9 cellular contexts compared by ENCODE assay signal in the genomic region with DNA sequence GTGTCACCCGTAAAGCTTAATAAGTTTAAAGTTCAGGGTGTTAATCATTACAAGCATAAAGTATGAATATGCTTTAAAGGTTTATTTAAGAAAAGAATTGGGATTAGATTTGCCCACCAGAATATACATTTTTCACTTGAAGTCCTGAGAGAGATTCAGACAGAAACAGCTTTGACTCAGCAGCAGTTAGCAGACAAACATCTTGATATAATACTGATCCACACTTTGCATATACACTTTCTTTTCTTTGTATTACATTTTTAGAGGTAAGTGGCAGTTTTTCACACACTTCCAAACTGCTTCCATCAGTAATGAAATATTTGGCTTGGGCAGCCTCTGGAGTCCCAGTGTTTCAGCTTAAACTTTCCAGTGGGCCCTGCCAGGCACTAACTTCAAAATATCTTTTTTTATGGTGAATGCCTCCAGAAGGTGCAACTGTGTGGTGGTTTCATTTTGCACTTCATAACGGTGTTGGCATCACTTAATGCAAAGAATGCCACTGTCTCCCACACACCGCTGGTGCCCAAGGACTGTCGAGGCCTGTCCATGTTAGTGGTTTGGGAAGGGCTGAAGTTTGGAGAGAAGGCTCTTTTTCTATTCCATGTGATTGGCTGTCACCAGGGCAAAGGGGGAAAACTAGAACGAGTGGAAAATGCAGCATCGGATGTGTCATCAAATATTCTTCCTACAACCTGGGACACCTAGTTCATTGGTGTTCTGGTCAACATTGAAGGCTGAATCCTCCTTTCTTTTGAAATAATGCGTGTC. TPM values are rescaled to one million over a fixed set of nuclear protein-coding genes. Genes with fewer than 3 reads are reported as not detected.
DNase-seq lines count a peak whose midpoint lies in the region; FAIRE-seq and TF ChIP-seq lines count a peak whose summit lies in the region.
"Had no signal": no experiment of that assay in that cellular context is flagged by ENCODE, and none has a peak within 500 bp of the region (broad histone marks: within the 10 kb centered on the region; RNA-seq: fewer than 3 reads in every experiment).

No MANE protein-coding gene starts in this region.

- H3K9me2 ChIP-seq in Loucy (replicated peaks; ENCODE audit: low read depth, low read length), result no peaks in the 10 kb centered on the region

- peak overlapping the region; percentile 34 for H3K4me2 ChIP-seq in Loucy (ENCODE audit: low read depth, low read length, poor library complexity, severe bottlenecking)

- H3K4me1 ChIP-seq in Loucy (ENCODE audit: insufficient read depth, low read length, poor library complexity, severe bottlenecking), result peaks cover 85% of the 10 kb centered on the region
- H3K4me1 ChIP-seq in kidney (ENCODE audit: control insufficient read depth in 1 of 2, insufficient read depth in 1 of 2, low read depth in 1 of 2, low read length in 2 of 2), result peaks cover 31 to 47% of the 10 kb centered on the region in 2 donors

- H3K4me3 ChIP-seq in Loucy (ENCODE audit: low read length, poor library complexity, severe bottlenecking) (no peak overlapping the region), kidney (ENCODE audit: low read length in 2 of 2) (peak overlapping the region; percentile 20 to 21)

- TF ChIP-seq CTCF in Loucy (conservative IDR thresholded peaks at IDR 0.05; ENCODE audit: low read length), result no peak
- TF ChIP-seq CTCF in kidney (IDR thresholded peaks at IDR 0.05; ENCODE audit: borderline replicate concordance, extremely low read depth, insufficient read depth), result no peak

- H3K9ac ChIP-seq in Loucy (ENCODE audit: low read depth, low read length, poor library complexity, severe bottlenecking) (peak overlapping the region; percentile 17), kidney (ENCODE audit: low read length in 2 of 2) (peak overlapping the region in 1 of 2 donors; percentile 46)

- H3K36me3 Mint-ChIP-seq in activated T-cell treated with anti-CD3 and anti-CD28 coated beads, Interleukin-2, amount 50 U/mL, for 24 hours (ENCODE audit: low read depth), result peaks cover 1% of the 10 kb centered on the region

- H4K20me1 ChIP-seq in Loucy (ENCODE audit: insufficient read depth, low read length, poor library complexity, severe bottlenecking), result peaks cover 81% of the 10 kb centered on the region

- DNase-seq in activated T-cell treated with anti-CD3 and anti-CD28 coated beads, Interleukin-2, amount 50 U/mL, for 24 hours, result no peak
- no peak for DNase-seq in activated T-cell treated with anti-CD3 and anti-CD28 coated beads, Interleukin-2, amount 50 U/mL, for 1 hour
- DNase-seq in kidney (no peak), substantia nigra (lab: John Stamatoyannopoulos, UW) (no peak), NCI-H146 treated with DMSO at 0.1 percent for 48 hours (lab: John Stamatoyannopoulos, UW; ENCODE audit: unreplicated experiment) (no peak), MV-4-11 (lab: John Stamatoyannopoulos, UW) (no peak), GF-D8 (lab: John Stamatoyannopoulos, UW) (no peak)
- DNase-seq: NCI-H1694 had no signal

- H3F3A ChIP-seq in Loucy (ENCODE audit: low read depth), result peaks cover 4% of the 10 kb centered on the region; the same call in 1 of the 2 replicates

- peaks cover 92% of the 10 kb centered on the region for H3K4me1 Mint-ChIP-seq in activated T-cell treated with anti-CD3 and anti-CD28 coated beads, Interleukin-2, amount 50 U/mL, for 24 hours (ENCODE audit: low read depth)

- no peak for FAIRE-seq in kidney (lab: Jason Lieb, UNC)

- H3K9me3 ChIP-seq in Loucy (ENCODE audit: insufficient read depth, low read depth, low read length) (no peaks in the 10 kb centered on the region), kidney (ENCODE audit: control insufficient read depth in 1 of 2, low read length in 2 of 2) (no peaks in the 10 kb centered on the region)

- H3K4me3 Mint-ChIP-seq in activated T-cell treated with anti-CD3 and anti-CD28 coated beads, Interleukin-2, amount 50 U/mL, for 24 hours, result peak overlapping the region; percentile 53

- no peaks in the 10 kb centered on the region for H3K27me3 ChIP-seq in Loucy (ENCODE audit: insufficient read depth, low read length, poor library complexity, severe bottlenecking)

- intact Hi-C loops in kidney (cut with DNase I), result no loop called here

- peak overlapping the region; percentile 83 for H3K27ac Mint-ChIP-seq in activated T-cell treated with anti-CD3 and anti-CD28 coated beads, Interleukin-2, amount 50 U/mL, for 24 hours

- H3K9me3 Mint-ChIP-seq in activated T-cell treated with anti-CD3 and anti-CD28 coated beads, Interleukin-2, amount 50 U/mL, for 24 hours, result no peaks in the 10 kb centered on the region

- no peaks in the 10 kb centered on the region for H3K27me3 Mint-ChIP-seq in activated T-cell treated with anti-CD3 and anti-CD28 coated beads, Interleukin-2, amount 50 U/mL, for 24 hours

- H3K27ac ChIP-seq in kidney (ENCODE audit: low read depth in 2 of 2, low read length in 2 of 2), result no peak overlapping the region
- peak overlapping the region; percentile 19 for H3K27ac ChIP-seq in substantia nigra (ENCODE audit: low read depth, low read length, poor library complexity, severe bottlenecking)

- peaks cover 99% of the 10 kb centered on the region for H3K79me2 ChIP-seq in Loucy (ENCODE audit: insufficient read depth, low read length)

- H3K36me3 ChIP-seq in Loucy (ENCODE audit: insufficient read depth, low read length) (peaks cover 20% of the 10 kb centered on the region; the same call in 1 of the 2 replicates), kidney (ENCODE audit: control insufficient read depth in 1 of 2, insufficient read depth in 2 of 2, low read length in 2 of 2) (no peaks in the 10 kb centered on the region)

- no peak overlapping the region for H2AFZ ChIP-seq in Loucy (ENCODE audit: low read length)

RNA-seq across cellular contexts. Expression of gene PIK3R1, which starts 53.0 kb away (rescaled TPM):
- 138 TPM for total RNA-seq in kidney
- polyA plus RNA-seq in kidney (ENCODE audit: insufficient read depth, low read depth, low replicate concordance), result 26.6 TPM
